Comparison of ENCODE assay signal across 8 cellular contexts in genomic region chr12:55060470-55060869, GRCh38. TPM values are rescaled to one million over a fixed set of nuclear protein-coding genes. Genes with fewer than 3 reads are reported as not detected.
DNase-seq lines count a peak whose midpoint lies in the region; ATAC-seq and TF ChIP-seq lines count a peak whose summit lies in the region.

No MANE protein-coding gene starts in this region.

- DNase-seq in HT1080 (ENCODE audit: low read depth) (peak; percentile 16), foreskin keratinocyte (peak; percentile 13 to 48), glomerular visceral epithelial cell (ENCODE audit: extremely low spot score) (no peak), A673 (ENCODE audit: low spot score) (no peak), NCI-H146 (lab: John Stamatoyannopoulos, UW) (no peak)
- DNase-seq in CD4-positive, alpha-beta T cell: no peak

- POLR2A ChIA-PET in CD4-positive, alpha-beta T cell (lab: Charles Lee): no interaction called here
- POLR2A ChIA-PET in A673 (lab: Charles Lee; ENCODE audit: low non-redundant PET): no interaction called here

- intact Hi-C loops in CD4-positive, alpha-beta T cell (cut with DNase I, micrococcal nuclease): no loop called here
- intact Hi-C loops in A673 (cut with micrococcal nuclease; ENCODE audit: unreplicated experiment): no loop called here

- no peaks in the 10 kb centered on the region for H3K27me3 Mint-ChIP-seq in CD4-positive, alpha-beta T cell

- H3K27me3 ChIP-seq in foreskin keratinocyte: peaks cover 12% of the 10 kb centered on the region
- H3K27me3 ChIP-seq in CD4-positive, alpha-beta T cell (ENCODE audit: control insufficient read depth, insufficient read depth, low read length): no peaks in the 10 kb centered on the region
- H3K27me3 ChIP-seq in A673 (replicated peaks; ENCODE audit: insufficient read depth, low read depth, low read length, poor library complexity): peaks cover 4% of the 10 kb centered on the region

- BruUV-seq in A673 (replicated peaks; lab: Mats Ljungman, UMichigan): no TSS peak

- CTCF ChIA-PET in CD4-positive, alpha-beta T cell (lab: Charles Lee): no interaction called here
- CTCF ChIA-PET in A673 (lab: Charles Lee): no interaction called here

- H3K4me1 ChIP-seq in foreskin keratinocyte (peaks cover 3% of the 10 kb centered on the region), A673 (ENCODE audit: insufficient read depth, low read length, poor library complexity, severe bottlenecking) (no peaks in the 10 kb centered on the region)

- no peak for TF ChIP-seq CTCF in foreskin keratinocyte (conservative IDR thresholded peaks at IDR 0.05)
- TF ChIP-seq CTCF in CD4-positive, alpha-beta T cell (IDR thresholded peaks at IDR 0.05): no peak
- TF ChIP-seq CTCF in A673 (conservative IDR thresholded peaks at IDR 0.05; ENCODE audit: low read depth, low read length): no peak

- H3K27ac Mint-ChIP-seq in CD4-positive, alpha-beta T cell: no peak overlapping the region

- H3K9me3 Mint-ChIP-seq in CD4-positive, alpha-beta T cell: no peaks in the 10 kb centered on the region

- H3K27ac ChIP-seq in foreskin keratinocyte (no peak overlapping the region), A673 (ENCODE audit: low read depth, low read length, poor library complexity, severe bottlenecking) (no peak overlapping the region)
- H3K27ac ChIP-seq in CD4-positive, alpha-beta T cell (ENCODE audit: low read depth, low read length): no peak overlapping the region

- no peaks in the 10 kb centered on the region for H3K36me3 ChIP-seq in A673 (ENCODE audit: insufficient read depth, low read length, poor library complexity, severe bottlenecking)

- no peaks in the 10 kb centered on the region for H3K4me1 Mint-ChIP-seq in CD4-positive, alpha-beta T cell (ENCODE audit: low read depth)

- ATAC-seq in GM18861 (IDR thresholded peaks at IDR 0.05; ENCODE audit: unreplicated experiment) (peak; percentile 99), GM21619 (IDR thresholded peaks at IDR 0.05; ENCODE audit: unreplicated experiment) (peak; percentile 99), foreskin keratinocyte (peak; percentile 94)
- ATAC-seq in CD4-positive, alpha-beta T cell (ENCODE audit: poor library complexity): no peak

- no peak overlapping the region for H3K4me3 ChIP-seq in A673 (ENCODE audit: low read depth, low read length, poor library complexity, severe bottlenecking)

- no peaks in the 10 kb centered on the region for H3K9me3 ChIP-seq in CD4-positive, alpha-beta T cell (ENCODE audit: control insufficient read depth, low read length)
- no peaks in the 10 kb centered on the region for H3K9me3 ChIP-seq in A673 (ENCODE audit: low read depth, low read length, poor library complexity, severe bottlenecking)

- no peak overlapping the region for H3K4me3 Mint-ChIP-seq in CD4-positive, alpha-beta T cell

- H3K36me3 Mint-ChIP-seq in CD4-positive, alpha-beta T cell (ENCODE audit: low read depth): no peaks in the 10 kb centered on the region

RNA-seq across cellular contexts. Expression of gene NEUROD4, which starts 40.7 kb away (rescaled TPM):
- not detected in 2 replicates for total RNA-seq in HT1080 (2014; rRNA removed; shearing (Covaris generic))
- not detected in 2 replicates for polyA plus RNA-seq in HT1080 (2015; cell fraction: cytosol; rRNA removed)
- polyA plus RNA-seq in HT1080 (2015; cell fraction: nucleus; rRNA removed): not detected in 2 replicates
- total RNA-seq in foreskin keratinocyte (not detected in 2 replicates), A673 (2021) (not detected in 2 replicates)
- polyA plus RNA-seq in foreskin keratinocyte: not detected in 2 replicates
- not detected for total RNA-seq in CD4-positive, alpha-beta T cell

Comparison
In these comparisons a context has a peak if more than half of its experiments do, and no peak if none do; other contexts are left out.
1. DNase-seq: peak in HT1080 (single experiment) and foreskin keratinocyte (2 of 2); none in CD4-positive, alpha-beta T cell (0 of 10), glomerular visceral epithelial cell (single experiment), A673 (single experiment) and NCI-H146 (single experiment).